ENCODE assay signal across 18 cellular contexts in the genomic region with DNA sequence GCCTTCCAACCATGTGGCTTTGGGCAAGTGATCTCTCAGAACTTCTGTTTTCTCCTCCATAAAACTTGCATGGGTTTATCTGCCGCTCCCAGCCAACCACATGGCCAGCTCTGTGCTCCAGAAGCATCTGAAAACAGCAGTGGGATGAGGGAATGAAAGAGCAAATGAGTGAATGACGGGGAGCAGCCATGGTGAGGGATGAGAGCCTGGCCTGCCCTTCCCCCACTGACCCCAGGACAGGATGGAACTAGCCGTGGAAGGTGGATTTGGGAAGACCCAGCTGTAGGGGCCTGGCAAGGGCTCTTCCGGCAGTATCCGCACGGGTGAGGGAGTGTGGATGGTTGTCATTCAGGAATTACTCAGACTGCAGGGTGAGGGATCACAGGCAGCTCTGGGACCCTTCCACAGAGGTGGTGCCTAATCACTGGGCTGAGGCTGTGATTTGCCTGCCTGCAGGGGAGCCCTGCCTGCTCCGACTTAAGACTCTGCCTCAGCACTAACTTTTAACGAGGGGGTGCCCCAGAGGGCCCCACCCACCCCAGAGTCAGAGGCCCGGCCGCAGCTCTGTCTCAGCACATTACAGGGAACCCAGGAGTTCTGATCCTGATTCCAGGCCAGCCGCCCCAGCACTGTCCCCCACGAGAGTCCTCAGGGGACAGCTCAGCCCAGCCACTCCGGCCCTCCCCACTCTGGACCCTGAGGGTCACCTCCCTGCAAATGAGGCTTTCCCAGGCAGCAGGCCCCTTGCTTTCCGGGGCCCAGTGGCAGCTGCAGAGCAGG.
DNase-seq lines count a peak whose midpoint lies in the region; TF ChIP-seq lines count a peak whose summit lies in the region.
"Had no signal": no experiment of that assay in that cellular context is flagged by ENCODE, and none has a peak within 500 bp of the region (broad histone marks: within the 10 kb centered on the region; RNA-seq: fewer than 3 reads in every experiment).

No MANE protein-coding gene starts in this region.

- H3K4me1 Mint-ChIP-seq in activated CD4-positive, alpha-beta T cell treated with anti-CD3 and anti-CD28 coated beads, Interleukin-2, amount 10 ng/mL, durations not matched to agents 7 days and 5 days: no peaks in the 10 kb centered on the region
- H3K4me1 Mint-ChIP-seq in CD14-positive monocyte (no peaks in the 10 kb centered on the region), osteocyte (ENCODE audit: unreplicated experiment) (no peaks in the 10 kb centered on the region)

- POLR2A ChIA-PET in activated CD4-positive, alpha-beta T cell treated with anti-CD3 and anti-CD28 coated beads, Interleukin-2, amount 10 ng/mL, durations not matched to agents 7 days and 5 days (lab: Charles Lee): no interaction called here

- intact Hi-C loops in CD14-positive monocyte (cut with micrococcal nuclease): no loop called here

- no peak overlapping the region for H3K4me3 Mint-ChIP-seq in activated CD4-positive, alpha-beta T cell treated with anti-CD3 and anti-CD28 coated beads, Interleukin-2, amount 10 ng/mL, durations not matched to agents 7 days and 5 days
- H3K4me3 Mint-ChIP-seq in CD14-positive monocyte: no peak overlapping the region
- H3K4me3 Mint-ChIP-seq in osteocyte (ENCODE audit: unreplicated experiment): no peak overlapping the region

- H3K27ac ChIP-seq in coronary artery: no peak overlapping the region
- H3K27ac ChIP-seq: C4-2B, lower lobe of right lung, parathyroid adenoma, transverse colon had no signal

- H3K27ac Mint-ChIP-seq in activated CD4-positive, alpha-beta T cell treated with anti-CD3 and anti-CD28 coated beads, Interleukin-2, amount 10 ng/mL, durations not matched to agents 7 days and 5 days: no peak overlapping the region
- H3K27ac Mint-ChIP-seq in CD14-positive monocyte (peak overlapping the region in 1 of 7 donors; percentile 4), osteocyte (ENCODE audit: unreplicated experiment) (no peak overlapping the region)

- TF ChIP-seq CTCF in CD14-positive monocyte (IDR thresholded peaks at IDR 0.05): no peak
- no peak for TF ChIP-seq CTCF in coronary artery (IDR thresholded peaks at IDR 0.05)
- no peak for TF ChIP-seq CTCF in osteocyte (IDR thresholded peaks at IDR 0.05)

- peak; percentile 3 for DNase-seq in activated CD4-positive, alpha-beta T cell treated with anti-CD3 and anti-CD28 coated beads, Interleukin-2, amount 10 ng/mL, durations not matched to agents 7 days and 5 days
- no peak for DNase-seq in activated CD4-positive, alpha-beta T cell treated with anti-CD3 and anti-CD28 coated beads, Interleukin-2, amount 50 U/mL, for 1 hour
- DNase-seq in CD14-positive monocyte (ENCODE audit: low spot score) (peak; percentile 31), coronary artery (ENCODE audit: low spot score) (peak; percentile 38), osteocyte (ENCODE audit: extremely low spot score, unreplicated experiment) (peak; percentile 83), CD1c-positive myeloid dendritic cell (ENCODE audit: extremely low spot score) (no peak), DMS153 (lab: John Stamatoyannopoulos, UW) (no peak), cerebellar cortex (ENCODE audit: low spot score) (no peak)
- DNase-seq: amniotic stem cell; central memory CD4-positive, alpha-beta T cell; effector CD8-positive, alpha-beta T cell; lower lobe of right lung; NCI-H1417 treated with DMSO at 0.1 percent for 48 hours; NCI-H2227 treated with DMSO at 0.1 percent for 48 hours; transverse colon had no signal

- H3K9me3 Mint-ChIP-seq in activated CD4-positive, alpha-beta T cell treated with anti-CD3 and anti-CD28 coated beads, Interleukin-2, amount 10 ng/mL, durations not matched to agents 7 days and 5 days: peaks cover 3% of the 10 kb centered on the region
- H3K9me3 Mint-ChIP-seq in CD14-positive monocyte (peaks cover 0 to 5% (median 2%) of the 10 kb centered on the region in 7 donors), osteocyte (ENCODE audit: unreplicated experiment) (peaks cover 8% of the 10 kb centered on the region)

- H3K4me3 ChIP-seq in coronary artery: no peak overlapping the region
- H3K4me3 ChIP-seq: lower lobe of right lung, smooth muscle cell, transverse colon had no signal

- H3K36me3 Mint-ChIP-seq in activated CD4-positive, alpha-beta T cell treated with anti-CD3 and anti-CD28 coated beads, Interleukin-2, amount 10 ng/mL, durations not matched to agents 7 days and 5 days (ENCODE audit: low read depth): no peaks in the 10 kb centered on the region
- H3K36me3 Mint-ChIP-seq in CD14-positive monocyte (no peaks in the 10 kb centered on the region), osteocyte (ENCODE audit: unreplicated experiment) (no peaks in the 10 kb centered on the region)

- CTCF ChIA-PET in activated CD4-positive, alpha-beta T cell treated with anti-CD3 and anti-CD28 coated beads, Interleukin-2, amount 10 ng/mL, durations not matched to agents 7 days and 5 days (lab: Charles Lee): no interaction called here

- H3K27me3 Mint-ChIP-seq in activated CD4-positive, alpha-beta T cell treated with anti-CD3 and anti-CD28 coated beads, Interleukin-2, amount 10 ng/mL, durations not matched to agents 7 days and 5 days: peaks cover 1% of the 10 kb centered on the region
- H3K27me3 Mint-ChIP-seq in CD14-positive monocyte (ENCODE audit: low read depth in 3 of 3) (peaks cover 0 to 5% (median 0%) of the 10 kb centered on the region in 3 donors), osteocyte (ENCODE audit: unreplicated experiment) (no peaks in the 10 kb centered on the region)

Comparison
In these comparisons a context has a peak if more than half of its experiments do, and no peak if none do; other contexts are left out.
1. DNase-seq: peak in activated CD4-positive, alpha-beta T cell treated with anti-CD3 and anti-CD28 coated beads, Interleukin-2, amount 10 ng/mL, durations not matched to agents 7 days and 5 days (single experiment), CD14-positive monocyte (single experiment), coronary artery (single experiment) and osteocyte (single experiment); none in activated CD4-positive, alpha-beta T cell treated with anti-CD3 and anti-CD28 coated beads, Interleukin-2, amount 50 U/mL, for 1 hour (single experiment), CD1c-positive myeloid dendritic cell (single experiment), DMS153 (single experiment) and cerebellar cortex (single experiment).